ENCODE assay signal across 17 cellular contexts in the genomic region with DNA sequence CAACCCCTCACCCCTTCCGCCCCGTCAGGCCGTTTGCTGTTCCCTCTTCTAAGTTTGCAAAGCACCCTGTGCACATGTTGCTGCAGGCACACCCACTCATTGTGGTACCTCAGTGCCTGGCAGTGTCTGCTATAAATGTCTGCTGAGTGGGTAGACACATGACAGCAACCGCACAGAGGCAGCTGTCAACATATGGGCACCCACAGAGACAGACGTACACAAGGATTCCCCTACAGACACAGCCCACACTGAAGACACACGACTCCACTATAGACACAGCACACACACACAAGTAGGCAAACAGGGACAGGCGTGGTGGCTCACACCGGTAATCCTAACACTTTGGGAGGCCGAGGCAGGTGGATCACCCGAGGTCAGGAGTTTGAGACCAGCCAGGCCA. TPM values are rescaled to one million over a fixed set of nuclear protein-coding genes. Genes with fewer than 3 reads are reported as not detected.
DNase-seq lines count a peak whose midpoint lies in the region; ATAC-seq and TF ChIP-seq lines count a peak whose summit lies in the region.
"Had no signal": no experiment of that assay in that cellular context is flagged by ENCODE, and none has a peak within 500 bp of the region (broad histone marks: within the 10 kb centered on the region; RNA-seq: fewer than 3 reads in every experiment).

No MANE protein-coding gene starts in this region.

- H3K27me3 ChIP-seq in trophoblast cell (ENCODE audit: insufficient read depth, low read length), result no peaks in the 10 kb centered on the region
- no peaks in the 10 kb centered on the region for H3K27me3 ChIP-seq in mammary epithelial cell (ENCODE audit: insufficient read depth, low read length)

- no peak overlapping the region for H3K4me3 ChIP-seq in HEK293 (ENCODE audit: low read depth, low read length)
- peak overlapping the region; percentile 27 for H3K4me3 ChIP-seq in trophoblast cell (ENCODE audit: low read depth, low read length)
- H3K4me3 ChIP-seq in mammary epithelial cell (replicated peaks in 1 of 3; ENCODE audit: insufficient read depth in 1 of 3, low read depth in 2 of 3, low read length in 3 of 3), result no peak overlapping the region
- H3K4me3 ChIP-seq: PC-9 had no signal

- H3K4me2 ChIP-seq in trophoblast cell (ENCODE audit: low read length) (no peak overlapping the region), mammary epithelial cell (ENCODE audit: insufficient read depth, low read depth, low read length) (no peak overlapping the region)
- H3K4me2 ChIP-seq: PC-9 had no signal

- H2BK5ac ChIP-seq in trophoblast cell (ENCODE audit: low read depth, low read length, poor library complexity), result no peak overlapping the region

- no peak overlapping the region for H4K91ac ChIP-seq in trophoblast cell (ENCODE audit: low read depth, low read length)

- H3K18ac ChIP-seq in trophoblast cell (ENCODE audit: low read length), result no peak overlapping the region

- no peak for TF ChIP-seq CTCF in HEK293 (tag by site-specific recombination; IDR thresholded peaks at IDR 0.05)
- TF ChIP-seq CTCF in mammary epithelial cell (conservative IDR thresholded peaks at IDR 0.05 in 1 of 2, IDR thresholded peaks at IDR 0.05 in 1 of 2; ENCODE audit: extremely low read depth in 1 of 2, insufficient read depth in 1 of 2, low read depth in 1 of 2, low read length in 2 of 2), result no peak

- no peak overlapping the region for H4K8ac ChIP-seq in trophoblast cell (ENCODE audit: low read depth, low read length)

- H3K9me3 ChIP-seq in HEK293 (ENCODE audit: control insufficient read depth, insufficient read depth, low read depth, low read length) (no peaks in the 10 kb centered on the region), trophoblast cell (ENCODE audit: insufficient read depth, low read depth, low read length) (peaks cover 3% of the 10 kb centered on the region), mammary epithelial cell (replicated peaks; ENCODE audit: insufficient read depth, low read length) (no peaks in the 10 kb centered on the region)

- no peaks in the 10 kb centered on the region for H3K79me1 ChIP-seq in trophoblast cell (ENCODE audit: low read length)

- no CpG with 5 or more reads among the region's 10 CpGs for whole genome bisulfite sequencing in trophoblast cell (ENCODE audit: extremely low coverage, insufficient coverage, insufficient read length)
- WGBS in mammary epithelial cell (ENCODE audit: low coverage, missing lambda C conversion rate), result 96% methylated on average over 10 of the region's 10 CpGs

- dilution Hi-C loops in mammary epithelial cell (cut with HindIII; ENCODE audit: low sequenced_read_pairs), result loop anchor here (5.0 to 10.0 kb wide), 2 partner anchors 33 to 219 kb away; no protein-coding TSS in a partner anchor

- no peak for DNase-seq in activated CD4-positive, CD25-positive, alpha-beta regulatory T cell (lab: John Stamatoyannopoulos, UW)
- DNase-seq in anterior cingulate cortex (lab: John Stamatoyannopoulos, UW) (peak in 32 of 58 donors; percentile 10 to 75 (median 37)), trophoblast cell (no peak), mammary epithelial cell (no peak)
- DNase-seq: activated CD4-positive, CD25-positive, alpha-beta regulatory T cell treated with anti-CD3 and anti-CD28 coated beads, Interleukin-2, amount 50 U/mL, for 72 hours; cerebellar nuclear complex; natural killer cell; NCI-H1417; NCI-H446 treated with DMSO at 0.1 percent for 48 hours; PC-9; SW 1271 had no signal

- peaks cover 11 to 87% of the 10 kb centered on the region in 2 experiments; a peak in 2 of 3 replicates for H3K36me3 ChIP-seq in HEK293 (ENCODE audit: control insufficient read depth in 2 of 2, insufficient read depth in 1 of 2, low read length in 2 of 2)
- peaks cover 92 to 93% of the 10 kb centered on the region in 2 experiments for H3K36me3 ChIP-seq in trophoblast cell (ENCODE audit: control insufficient read depth in 1 of 2, insufficient read depth in 2 of 2, low read length in 2 of 2)
- peaks cover 13% of the 10 kb centered on the region for H3K36me3 ChIP-seq in mammary epithelial cell (ENCODE audit: insufficient read depth, low read length)

- H4K12ac ChIP-seq in trophoblast cell (ENCODE audit: low read depth, low read length), result no peak overlapping the region

- no peaks in the 10 kb centered on the region for H3K79me2 ChIP-seq in trophoblast cell (ENCODE audit: control insufficient read depth, insufficient read depth, low read length, poor library complexity)
- H3K79me2 ChIP-seq in mammary epithelial cell (ENCODE audit: insufficient read depth, low read length), result peaks cover 3% of the 10 kb centered on the region

- CTCF ChIA-PET in HEK293 (lab: Yijun Ruan, JAX), result no interaction called here
- CTCF ChIA-PET in mammary epithelial cell (lab: Charles Lee; ENCODE audit: low non-redundant PET), result no interaction called here

- POLR2A ChIA-PET in HEK293 (lab: Yijun Ruan, JAX), result interaction anchor here (2.2 kb wide), 1 partner anchor 11 kb away, joined by 5 read pairs; no protein-coding TSS in a partner anchor

- no peak overlapping the region for H2AFZ ChIP-seq in trophoblast cell (ENCODE audit: insufficient read depth, low read length, poor library complexity)
- no peak overlapping the region for H2AFZ ChIP-seq in mammary epithelial cell (ENCODE audit: low read depth, low read length)
- H2AFZ ChIP-seq: PC-9 had no signal

- H3K9ac ChIP-seq in trophoblast cell (ENCODE audit: low read length) (no peak overlapping the region), mammary epithelial cell (ENCODE audit: insufficient read depth, low read length) (no peak overlapping the region)

- H4K20me1 ChIP-seq in mammary epithelial cell (ENCODE audit: insufficient read depth, low read length), result no peaks in the 10 kb centered on the region

- ATAC-seq in activated CD4-positive, CD25-positive, alpha-beta regulatory T cell treated with anti-CD3 and anti-CD28 coated beads, Interleukin-2, amount 50 U/mL, for 24 hours, result peak; percentile 37 to 62
- ATAC-seq in HG03025 (IDR thresholded peaks at IDR 0.05; ENCODE audit: low FRiP score, unreplicated experiment) (no peak), GM19395 (IDR thresholded peaks at IDR 0.05; ENCODE audit: unreplicated experiment) (no peak)

- intact Hi-C loops in mammary epithelial cell (cut with micrococcal nuclease), result no loop called here

- in situ Hi-C loops in mammary epithelial cell (cut with MboI; ENCODE audit: low sequenced_read_pairs in 2 of 2), result no loop called here

- H3K4ac ChIP-seq in trophoblast cell (ENCODE audit: low read depth, low read length), result no peak overlapping the region

- no peaks in the 10 kb centered on the region for H3K4me1 ChIP-seq in HEK293 (ENCODE audit: control insufficient read depth, insufficient read depth, low read length)
- no peaks in the 10 kb centered on the region for H3K4me1 ChIP-seq in trophoblast cell (ENCODE audit: control insufficient read depth in 1 of 2, insufficient read depth in 2 of 2, low read length in 2 of 2)
- no peaks in the 10 kb centered on the region for H3K4me1 ChIP-seq in mammary epithelial cell (ENCODE audit: insufficient read depth, low read length)

- no TSS peak for BruUV-seq in mammary epithelial cell (replicated peaks; lab: Mats Ljungman, UMichigan)

- no peak overlapping the region for H3K14ac ChIP-seq in trophoblast cell (ENCODE audit: low read length)

- H3K23ac ChIP-seq in trophoblast cell (ENCODE audit: low read length), result no peak overlapping the region

- no peak overlapping the region for H2AK5ac ChIP-seq in trophoblast cell (ENCODE audit: low read length)

- no peak overlapping the region for H2BK12ac ChIP-seq in trophoblast cell (ENCODE audit: low read length)

- H3K27ac ChIP-seq in HEK293 (ENCODE audit: extremely low read depth, low read depth, low read length) (no peak overlapping the region), trophoblast cell (ENCODE audit: low read depth, low read length) (no peak overlapping the region), mammary epithelial cell (ENCODE audit: insufficient read depth, low read depth, low read length) (no peak overlapping the region)
- H3K27ac ChIP-seq: 22Rv1, epithelial cell of prostate, PC-9 had no signal

- no peak overlapping the region for H2BK120ac ChIP-seq in trophoblast cell (ENCODE audit: insufficient read depth, low read length, poor library complexity)

TF ChIP-seq in HEK293, 187 proteins besides CTCF, POLR2A, EP300 and RAD21:
- TF ChIP-seq ZFHX2 (tag by site-specific recombination; conservative IDR thresholded peaks at IDR 0.05) (peak; percentile 93), ZNF530 (tag by site-specific recombination; IDR thresholded peaks at IDR 0.05; ENCODE audit: low read depth) (no peak), ZFP3 (tag by site-specific recombination; IDR thresholded peaks at IDR 0.05; ENCODE audit: low read depth) (no peak), EGR2 (tag by site-specific recombination; IDR thresholded peaks at IDR 0.05; ENCODE audit: low read depth) (peak; percentile 96)

RNA-seq across cellular contexts. Expression of gene CRK, which starts 17.8 kb away (rescaled TPM):
- polyA plus RNA-seq in trophoblast cell (2013), result 43.6 and 43.9 TPM in 2 replicates
- total RNA-seq in mammary epithelial cell, result 100 to 1,000 TPM in 1 of 2 donors, 10 to 100 TPM in 1; 71.4 to 127 TPM
- 72.6 TPM for polyA plus RNA-seq in mammary epithelial cell
- polyA minus RNA-seq in mammary epithelial cell, result 68.3 TPM

RNA-seq across cellular contexts. Expression of gene MYO1C, which starts 18.6 kb away (rescaled TPM):
- polyA plus RNA-seq in trophoblast cell (2013), result 83.3 and 84.7 TPM in 2 replicates
- 100 to 1,000 TPM; 192 to 214 TPM for total RNA-seq in mammary epithelial cell
- 98.8 TPM for polyA plus RNA-seq in mammary epithelial cell
- polyA minus RNA-seq in mammary epithelial cell, result 179 TPM

RNA-seq across cellular contexts. Expression of gene INPP5K, which starts 42.6 kb away (rescaled TPM):
- 22.0 and 24.5 TPM in 2 replicates for polyA plus RNA-seq in trophoblast cell (2013)
- 10 to 100 TPM; 18.9 to 30.5 TPM for total RNA-seq in mammary epithelial cell
- 15.9 TPM for polyA plus RNA-seq in mammary epithelial cell
- polyA minus RNA-seq in mammary epithelial cell, result 18.5 TPM

Comparison
In these comparisons a context has a peak if more than half of its experiments do, and no peak if none do; other contexts are left out.
1. ATAC-seq: peak in activated CD4-positive, CD25-positive, alpha-beta regulatory T cell treated with anti-CD3 and anti-CD28 coated beads, Interleukin-2, amount 50 U/mL, for 24 hours (2 of 2); none in HG03025 (single experiment) and GM19395 (single experiment).
2. DNase-seq: peak in anterior cingulate cortex (32 of 58); none in activated CD4-positive, CD25-positive, alpha-beta regulatory T cell (0 of 4), trophoblast cell (0 of 2) and mammary epithelial cell (single experiment).